ENCODE assay signal across 28 cellular contexts in the genomic region with DNA sequence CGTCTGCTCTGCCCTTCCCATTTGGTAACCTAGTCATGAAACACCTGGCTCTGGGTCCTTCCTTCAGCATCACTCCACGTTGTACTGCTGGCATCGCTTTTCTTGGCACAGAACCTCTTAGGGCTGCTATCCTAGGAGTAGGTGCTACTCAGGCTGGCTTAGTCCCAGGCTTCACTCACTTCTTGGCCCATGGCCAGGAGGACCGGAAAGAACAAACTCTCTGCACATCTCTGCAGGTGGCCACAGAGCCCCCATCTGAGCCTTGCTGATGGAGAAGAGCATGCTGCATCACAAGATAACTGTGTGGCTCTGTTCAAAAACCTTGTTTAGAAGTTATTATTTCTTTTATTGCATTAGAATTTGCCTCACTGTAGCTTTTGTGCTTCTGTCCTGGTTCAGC.
A peak's percentile ranks its signal among the peaks of the same experiment; 100 is the strongest.
DNase-seq lines count a peak whose midpoint lies in the region; ATAC-seq, FAIRE-seq and TF ChIP-seq lines count a peak whose summit lies in the region.
"Had no signal": no experiment of that assay in that cellular context is flagged by ENCODE, and none has a peak within 500 bp of the region (broad histone marks: within the 10 kb centered on the region; RNA-seq: fewer than 3 reads in every experiment).

No MANE protein-coding gene starts in this region.

- H3K27me3 ChIP-seq in left ventricle myocardium inferior (ENCODE audit: low read depth) (no peaks in the 10 kb centered on the region), upper lobe of left lung (no peaks in the 10 kb centered on the region), left lung (peaks cover 0 to 28% of the 10 kb centered on the region in 2 donors)
- H3K27me3 ChIP-seq: BLaER1, colonic mucosa, hepatocyte, SJCRH30, tibial artery had no signal

- FAIRE-seq in urothelium cell line (lab: Jason Lieb, UNC), result no peak
- FAIRE-seq: bronchial epithelial cell had no signal

- DNase-seq in left ventricle myocardium inferior (peak; percentile 13), left cardiac atrium (no peak), NCI-H2029 (lab: John Stamatoyannopoulos, UW) (peak; percentile 71), NCI-H510A (lab: John Stamatoyannopoulos, UW) (peak; percentile 55), urothelium cell line (ENCODE audit: low spot score) (no peak), upper lobe of left lung (no peak), left lung (no peak), dermis blood vessel endothelial cell (no peak)
- DNase-seq: activated CD4-positive, alpha-beta T cell treated with anti-CD3 and anti-CD28 coated beads, Interleukin-2, amount 10 ng/mL, durations not matched to agents 24 days and 14 days; aorta; colonic mucosa; effector CD8-positive, alpha-beta T cell; HCEC 1CT; left colon; mesenchymal stem cell; NCI-H2107; NCI-H82; nephron progenitor cell; SJCRH30; stimulated activated CD4-positive, alpha-beta T cell treated with anti-CD3 and anti-CD28 coated beads, Interleukin-4, amount 100 ng/mL, for 24 hours; T1000; tibial artery had no signal

- TF ChIP-seq CTCF in left ventricle myocardium inferior (IDR thresholded peaks at IDR 0.05; ENCODE audit: borderline replicate concordance), result no peak
- TF ChIP-seq CTCF in upper lobe of left lung (IDR thresholded peaks at IDR 0.05), result no peak
- TF ChIP-seq CTCF in left lung (IDR thresholded peaks at IDR 0.05), result no peak

- no peak for TF ChIP-seq EP300 in upper lobe of left lung (IDR thresholded peaks at IDR 0.05)

- H3K36me3 ChIP-seq in left ventricle myocardium inferior, result no peaks in the 10 kb centered on the region
- no peaks in the 10 kb centered on the region for H3K36me3 ChIP-seq in upper lobe of left lung
- no peaks in the 10 kb centered on the region for H3K36me3 ChIP-seq in left lung
- H3K36me3 ChIP-seq: BLaER1, colonic mucosa, SJCRH30, tibial artery had no signal

- H3K4me3 ChIP-seq in left ventricle myocardium inferior (no peak overlapping the region), upper lobe of left lung (no peak overlapping the region), left lung (no peak overlapping the region)
- H3K4me3 ChIP-seq: BLaER1, colonic mucosa, hepatocyte, SJCRH30, tibial artery had no signal

- intact Hi-C loops in left ventricle myocardium inferior (cut with micrococcal nuclease) (no loop called here), left cardiac atrium (cut with DNase I) (no loop called here), left lung (cut with DNase I) (no loop called here)

- no peak for ATAC-seq in left cardiac atrium
- ATAC-seq in upper lobe of left lung (ENCODE audit: low FRiP score in 2 of 2), result no peak
- ATAC-seq in left lung, result no peak
- ATAC-seq: activated naive CD4-positive, alpha-beta T cell treated with anti-CD3 and anti-CD28 coated beads, Interleukin-2, amount 50 U/mL, for 72 hours; left colon had no signal

- H3K4me1 ChIP-seq in left ventricle myocardium inferior (no peaks in the 10 kb centered on the region), upper lobe of left lung (no peaks in the 10 kb centered on the region), left lung (no peaks in the 10 kb centered on the region)
- H3K4me1 ChIP-seq: BLaER1, colonic mucosa, SJCRH30 had no signal

- H3K27ac ChIP-seq in left ventricle myocardium inferior (replicated peaks), result no peak overlapping the region
- no peak overlapping the region for H3K27ac ChIP-seq in upper lobe of left lung
- no peak overlapping the region for H3K27ac ChIP-seq in left lung
- H3K27ac ChIP-seq: BLaER1, colonic mucosa, epithelial cell of prostate, hepatocyte, SJCRH30, tibial artery, VCaP had no signal

- no peaks in the 10 kb centered on the region for H3K9me3 ChIP-seq in left ventricle myocardium inferior (replicated peaks)
- H3K9me3 ChIP-seq in upper lobe of left lung, result no peaks in the 10 kb centered on the region
- H3K9me3 ChIP-seq in left lung, result no peaks in the 10 kb centered on the region
- H3K9me3 ChIP-seq: colonic mucosa, SJCRH30, tibial artery had no signal

- no peak for TF ChIP-seq POLR2A in upper lobe of left lung (IDR thresholded peaks at IDR 0.05)

- 62 to 65% methylated on average over 4 of the region's 4 CpGs for WGBS in upper lobe of left lung, 2 donors

Comparison
In these comparisons a context has a peak if more than half of its experiments do, and no peak if none do; other contexts are left out.
1. DNase-seq: peak in left ventricle myocardium inferior (single experiment), NCI-H2029 (single experiment) and NCI-H510A (single experiment); none in left cardiac atrium (single experiment), urothelium cell line (single experiment), upper lobe of left lung (0 of 2), left lung (0 of 2) and dermis blood vessel endothelial cell (single experiment).